Comparison of ENCODE assay signal across 8 cellular contexts in genomic region chr1:246724001-246724724, GRCh38. TPM values are rescaled to one million over a fixed set of nuclear protein-coding genes. Genes with fewer than 3 reads are reported as not detected.
DNase-seq lines count a peak whose midpoint lies in the region; ATAC-seq and TF ChIP-seq lines count a peak whose summit lies in the region.

Gene SCCPDH (plus strand): TSS chr1:246724409. CDS start chr1:246724423, 14 bp downstream.

- peak within 1 kb of the TSS; percentile 80 to 94 for H3K4me3 ChIP-seq in DND-41 (ENCODE audit: low read depth in 1 of 2, low read length in 2 of 2)
- peak within 1 kb of the TSS; percentile 72 for H3K4me3 ChIP-seq in fibroblast of pulmonary artery (replicated peaks; ENCODE audit: low read depth, low read length)

- TF ChIP-seq CTCF in DND-41 (IDR thresholded peaks at IDR 0.05; ENCODE audit: borderline replicate concordance, extremely low read depth, low read length, poor library complexity, severe bottlenecking) (no peak), RWPE1 (conservative IDR thresholded peaks at IDR 0.05; ENCODE audit: low read depth) (no peak), fibroblast of pulmonary artery (IDR thresholded peaks at IDR 0.05; ENCODE audit: low read length, missing control alignments) (no peak), nephron (IDR thresholded peaks at IDR 0.05; ENCODE audit: unreplicated experiment in 3 of 3) (no peak)

- peaks cover 26% of the 10 kb centered on the region for H3K36me3 Mint-ChIP-seq in activated T-helper 17 cell treated with anti-CD3 and anti-CD28 coated beads, Interleukin-2, amount 50 U/mL, for 72 hours (ENCODE audit: low read depth)
- peaks cover 29% of the 10 kb centered on the region for H3K36me3 Mint-ChIP-seq in nephron (ENCODE audit: low read depth)

- H3K9me3 Mint-ChIP-seq in activated T-helper 17 cell treated with anti-CD3 and anti-CD28 coated beads, Interleukin-2, amount 50 U/mL, for 72 hours = peaks cover 16% of the 10 kb centered on the region
- H3K9me3 Mint-ChIP-seq in nephron = peaks cover 25% of the 10 kb centered on the region
- H3K9me3 Mint-ChIP-seq in stimulated activated naive CD8-positive, alpha-beta T cell treated with anti-CD3 and anti-CD28 coated beads, Interleukin-15, amount 100 ng/mL, for 72 hours = peaks cover 7 to 19% of the 10 kb centered on the region in 2 donors

- H3K27ac Mint-ChIP-seq in activated T-helper 17 cell treated with anti-CD3 and anti-CD28 coated beads, Interleukin-2, amount 50 U/mL, for 72 hours = peak within 1 kb of the TSS; percentile 62
- peak within 1 kb of the TSS; percentile 86 to 97 (median 97) for H3K27ac Mint-ChIP-seq in nephron
- peak within 1 kb of the TSS; percentile 95 to 96 for H3K27ac Mint-ChIP-seq in stimulated activated naive CD8-positive, alpha-beta T cell treated with anti-CD3 and anti-CD28 coated beads, Interleukin-15, amount 100 ng/mL, for 72 hours

- H2AFZ ChIP-seq in DND-41 (ENCODE audit: low read depth, low read length) = peak within 1 kb of the TSS; percentile 95

- H3K4me1 Mint-ChIP-seq in activated T-helper 17 cell treated with anti-CD3 and anti-CD28 coated beads, Interleukin-2, amount 50 U/mL, for 72 hours = no peaks in the 10 kb centered on the region
- peaks cover 18% of the 10 kb centered on the region for H3K4me1 Mint-ChIP-seq in nephron
- H3K4me1 Mint-ChIP-seq in stimulated activated naive CD8-positive, alpha-beta T cell treated with anti-CD3 and anti-CD28 coated beads, Interleukin-15, amount 100 ng/mL, for 72 hours = peaks cover 14% of the 10 kb centered on the region

- no peaks in the 10 kb centered on the region for H3K27me3 ChIP-seq in DND-41 (ENCODE audit: insufficient read depth, low read length, poor library complexity)

- H3K4me1 ChIP-seq in DND-41 (ENCODE audit: insufficient read depth, low read length) = peaks cover 26% of the 10 kb centered on the region

- CTCF ChIA-PET in RWPE1 (lab: Yijun Ruan, JAX) = no interaction called here

- peaks cover 50% of the 10 kb centered on the region for H3K79me2 ChIP-seq in DND-41 (ENCODE audit: insufficient read depth, low read length)

- POLR2A ChIA-PET in RWPE1 (lab: Yijun Ruan, JAX; ENCODE audit: low non-redundant PET) = no interaction called here

- peak within 1 kb of the TSS; percentile 84 for H3K4me3 Mint-ChIP-seq in activated T-helper 17 cell treated with anti-CD3 and anti-CD28 coated beads, Interleukin-2, amount 50 U/mL, for 72 hours
- peak within 1 kb of the TSS; percentile 95 to 98 (median 97) for H3K4me3 Mint-ChIP-seq in nephron
- peak within 1 kb of the TSS; percentile 94 for H3K4me3 Mint-ChIP-seq in stimulated activated naive CD8-positive, alpha-beta T cell treated with anti-CD3 and anti-CD28 coated beads, Interleukin-15, amount 100 ng/mL, for 72 hours

- peak within 1 kb of the TSS; percentile 86 for H3K27ac ChIP-seq in DND-41 (ENCODE audit: low read length)
- peak within 1 kb of the TSS; percentile 72 for H3K27ac ChIP-seq in RWPE1

- peaks cover 16% of the 10 kb centered on the region for H3K9me3 ChIP-seq in DND-41 (ENCODE audit: insufficient read depth, low read length, severe bottlenecking)

- H3K4me2 ChIP-seq in DND-41 (ENCODE audit: insufficient read depth, low read length) = peak within 1 kb of the TSS; percentile 92

- ATAC-seq in DND-41 (ENCODE audit: insufficient read depth, low read depth) (peak; percentile 94), GM21717 (IDR thresholded peaks at IDR 0.05; ENCODE audit: unreplicated experiment) (peak; percentile 97)
- peak; percentile 94 for ATAC-seq in activated T-helper 17 cell treated with anti-CD3 and anti-CD28 coated beads, Interleukin-2, amount 50 U/mL, for 72 hours (replicated peaks)
- ATAC-seq in stimulated activated naive CD8-positive, alpha-beta T cell treated with anti-CD3 and anti-CD28 coated beads, Interleukin-15, amount 100 ng/mL, for 72 hours = peak; percentile 99

- no peaks in the 10 kb centered on the region for H4K20me1 ChIP-seq in DND-41 (ENCODE audit: insufficient read depth, low read length)

- peaks cover 29% of the 10 kb centered on the region for H3K36me3 ChIP-seq in DND-41 (ENCODE audit: insufficient read depth, low read length)

- peak within 1 kb of the TSS; percentile 98 for H3K9ac ChIP-seq in DND-41 (ENCODE audit: low read depth, low read length)

- in situ Hi-C loops in KBM-7 (cut with MboI; ENCODE audit: low pct_unique_long_range_greater_than_20kb, low sequenced_read_pairs) = no loop called here

- DNase-seq in DND-41 = peak; percentile 84
- DNase-seq in KBM-7 = peak; percentile 76
- peak; percentile 56 for DNase-seq in RWPE1 (ENCODE audit: low spot score)
- DNase-seq in fibroblast of pulmonary artery (ENCODE audit: low read depth) = peak; percentile 64
- DNase-seq in stimulated activated naive CD8-positive, alpha-beta T cell treated with anti-CD3 and anti-CD28 coated beads, Interleukin-15, amount 100 ng/mL, for 72 hours = peak; percentile 87

- peaks cover 13% of the 10 kb centered on the region for H3K27me3 Mint-ChIP-seq in activated T-helper 17 cell treated with anti-CD3 and anti-CD28 coated beads, Interleukin-2, amount 50 U/mL, for 72 hours
- no peaks in the 10 kb centered on the region for H3K27me3 Mint-ChIP-seq in nephron (ENCODE audit: low read depth)
- H3K27me3 Mint-ChIP-seq in stimulated activated naive CD8-positive, alpha-beta T cell treated with anti-CD3 and anti-CD28 coated beads, Interleukin-15, amount 100 ng/mL, for 72 hours = no peaks in the 10 kb centered on the region

RNA-seq across cellular contexts. Expression of gene SCCPDH, which starts in this region (rescaled TPM):
- total RNA-seq in activated T-helper 17 cell treated with anti-CD3 and anti-CD28 coated beads, Interleukin-2, amount 50 U/mL, for 72 hours = 10 to 100 TPM in 1 of 2 donors, 1 to 10 TPM in 1; 8.9 to 23.9 TPM

Comparison
In these comparisons a context has a peak if more than half of its experiments do, and no peak if none do; other contexts are left out.
1. Peak in every context shown above with its lines: DNase-seq, ATAC-seq, H3K4me3 ChIP-seq and H3K27ac ChIP-seq.